ENCODE assay signal across 17 cellular contexts in genomic region chr15:34252545-34252944, GRCh38.
"Had no signal": no experiment of that assay in that cellular context is flagged by ENCODE, and none has a peak within 500 bp of the region (broad histone marks: within the 10 kb centered on the region; RNA-seq: fewer than 3 reads in every experiment).

No MANE protein-coding gene starts in this region.

- ATAC-seq: activated naive CD4-positive, alpha-beta T cell treated with anti-CD3 and anti-CD28 coated beads, Interleukin-2, amount 50 U/mL, for 72 hours; body of pancreas; left ventricle myocardium superior had no signal

- H3K4me1 ChIP-seq: body of pancreas, tibial nerve had no signal

- H3K27ac Mint-ChIP-seq: activated T-helper 2 cell treated with anti-CD3 and anti-CD28 coated beads, Interferon-gamma antibody, Interleukin-2, Interleukin-4, amounts not matched to agents 10 μg/mL and 5 μg/mL and 100 μg/mL, durations not matched to agents 14 hours and 24 hours and 36 hours; immature natural killer cell; progenitor cell of endocrine pancreas had no signal

- H3K9me3 Mint-ChIP-seq: activated naive CD4-positive, alpha-beta T cell treated with anti-CD3 and anti-CD28 coated beads, Interleukin-2, amount 50 U/mL, for 72 hours; activated T-helper 2 cell treated with anti-CD3 and anti-CD28 coated beads, Interferon-gamma antibody, Interleukin-2, Interleukin-4, amounts not matched to agents 10 μg/mL and 5 μg/mL and 100 μg/mL, durations not matched to agents 14 hours and 24 hours and 36 hours; immature natural killer cell had no signal

- H3K4me3 Mint-ChIP-seq: immature natural killer cell had no signal

- FAIRE-seq: urothelium cell line had no signal

- H3K4me3 ChIP-seq: body of pancreas, tibial nerve had no signal

- H3K27me3 Mint-ChIP-seq: progenitor cell of endocrine pancreas had no signal

- DNase-seq: activated CD4-positive, alpha-beta T cell treated with anti-CD3 and anti-CD28 coated beads, Interleukin-2, amount 50 U/mL, for 1 hour; activated T-cell treated with anti-CD3 and anti-CD28 coated beads for 4 hours; body of pancreas; dermis blood vessel endothelial cell; effector memory CD4-positive, alpha-beta T cell; immature natural killer cell; kidney glomerular epithelial cell; left ventricle myocardium superior; stimulated activated CD4-positive, alpha-beta T cell treated with anti-CD3 and anti-CD28 coated beads, Interleukin-12 subunit alpha, Interleukin-12 subunit beta, amount 100 ng/mL, for 4 hours; stimulated activated CD4-positive, alpha-beta T cell treated with anti-CD3 and anti-CD28 coated beads, Interleukin-1b, Interleukin-23, amount 100 ng/mL, for 48 hours; stimulated activated CD8-positive, alpha-beta memory T cell treated with anti-CD3 and anti-CD28 coated beads, Interleukin-4, amount 100 ng/mL, for 48 hours; stimulated activated naive CD4-positive, alpha-beta T cell treated with Interleukin-2 at 50 U/mL for 16 hours had no signal

- H3K27ac ChIP-seq: body of pancreas, tibial nerve had no signal

- H3K9me3 ChIP-seq: body of pancreas, tibial nerve had no signal

- H3K27me3 ChIP-seq: body of pancreas, tibial nerve had no signal

- H3K4me1 Mint-ChIP-seq: immature natural killer cell had no signal
